In genomic region chr12:76757694-76758093, GRCh38 we compare ENCODE assay signal across 16 cellular contexts. TPM values are rescaled to one million over a fixed set of nuclear protein-coding genes. Genes with fewer than 3 reads are reported as not detected.
DNase-seq lines count a peak whose midpoint lies in the region; ATAC-seq and TF ChIP-seq lines count a peak whose summit lies in the region.
"Had no signal": no experiment of that assay in that cellular context is flagged by ENCODE, and none has a peak within 500 bp of the region (broad histone marks: within the 10 kb centered on the region; RNA-seq: fewer than 3 reads in every experiment).

No MANE protein-coding gene starts in this region.

- H3K4me3 Mint-ChIP-seq in WTC11: no peak overlapping the region
- H3K4me3 Mint-ChIP-seq: CD4-positive, alpha-beta memory T cell; GM23338 had no signal

- POLR2A ChIA-PET in WTC11 (lab: Charles Lee): no interaction called here

- H3K27ac Mint-ChIP-seq in WTC11: no peak overlapping the region
- H3K27ac Mint-ChIP-seq: GM23338 had no signal

- H3K9me3 Mint-ChIP-seq in WTC11: peaks cover 4% of the 10 kb centered on the region; the same call in 1 of the 2 replicates
- H3K9me3 Mint-ChIP-seq: CD4-positive, alpha-beta memory T cell; GM23338 had no signal

- H3K4me1 Mint-ChIP-seq in WTC11: peaks cover 21% of the 10 kb centered on the region

- no peak for ATAC-seq in WTC11
- no peak for ATAC-seq in HG02973 (IDR thresholded peaks at IDR 0.05; ENCODE audit: unreplicated experiment)
- ATAC-seq: GM23338, Right ventricle myocardium inferior, SK-N-SH treated with all-trans-retinoic acid at 6 μM for 48 hours had no signal

- CTCF ChIA-PET in WTC11 (lab: Charles Lee): no interaction called here

- H3K27me3 Mint-ChIP-seq in WTC11 (ENCODE audit: low read depth): no peaks in the 10 kb centered on the region
- H3K27me3 Mint-ChIP-seq: CD4-positive, alpha-beta memory T cell had no signal

- TF ChIP-seq CTCF in epithelial cell of esophagus (IDR thresholded peaks at IDR 0.05; ENCODE audit: insufficient read depth, low read depth, low read length, missing control alignments) (no peak), WTC11 (IDR thresholded peaks at IDR 0.05) (no peak)

- no peaks in the 10 kb centered on the region for H3K36me3 Mint-ChIP-seq in WTC11
- H3K36me3 Mint-ChIP-seq: CD4-positive, alpha-beta memory T cell had no signal

- H3K4me3 ChIP-seq in epithelial cell of esophagus (ENCODE audit: low read length): no peak overlapping the region
- H3K4me3 ChIP-seq: GM23338 had no signal

- DNase-seq in EL: peak; percentile 29
- peak; percentile 43 for DNase-seq in LHCN-M2 (ENCODE audit: low read depth)
- peak; percentile 9 for DNase-seq in epithelial cell of esophagus (ENCODE audit: low read depth)
- DNase-seq in kidney tubule cell (ENCODE audit: low spot score): peak; percentile 68
- DNase-seq in WTC11 (ENCODE audit: low spot score): no peak
- DNase-seq in SK-N-DZ (ENCODE audit: low spot score): no peak
- DNase-seq in SIG-M5 treated with dmso at 0.1 percent for 504 hours (lab: John Stamatoyannopoulos, UW; ENCODE audit: unreplicated experiment): no peak
- DNase-seq: BE2C; CD4-positive, alpha-beta memory T cell; DMS79 treated with DMSO at 0.1 percent for 48 hours; NCI-H1092 treated with DMSO at 0.1 percent for 48 hours; NCI-H1694 treated with DMSO at 0.1 percent for 48 hours had no signal

TF ChIP-seq in WTC11, 78 proteins besides CTCF, POLR2A, EP300 and RAD21:
- no peak for TF ChIP-seq SMAD3 (CRISPR knock-in tag; IDR thresholded peaks at IDR 0.05; ENCODE audit: borderline replicate concordance)
- TF ChIP-seq, protein P1, sequence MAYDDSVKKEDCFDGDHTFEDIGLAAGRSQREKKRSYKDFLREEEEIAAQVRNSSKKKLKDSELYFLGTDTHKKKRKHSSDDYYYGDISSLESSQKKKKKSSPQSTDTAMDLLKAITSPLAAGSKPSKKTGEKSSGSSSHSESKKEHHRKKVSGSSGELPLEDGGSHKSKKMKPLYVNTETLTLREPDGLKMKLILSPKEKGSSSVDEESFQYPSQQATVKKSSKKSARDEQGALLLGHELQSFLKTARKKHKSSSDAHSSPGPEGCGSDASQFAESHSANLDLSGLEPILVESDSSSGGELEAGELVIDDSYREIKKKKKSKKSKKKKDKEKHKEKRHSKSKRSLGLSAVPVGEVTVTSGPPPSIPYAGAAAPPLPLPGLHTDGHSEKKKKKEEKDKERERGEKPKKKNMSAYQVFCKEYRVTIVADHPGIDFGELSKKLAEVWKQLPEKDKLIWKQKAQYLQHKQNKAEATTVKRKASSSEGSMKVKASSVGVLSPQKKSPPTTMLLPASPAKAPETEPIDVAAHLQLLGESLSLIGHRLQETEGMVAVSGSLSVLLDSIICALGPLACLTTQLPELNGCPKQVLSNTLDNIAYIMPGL (CRISPR knock-in tag; IDR thresholded peaks at IDR 0.05): no peak
- no peak for TF ChIP-seq ZNF232 (CRISPR knock-in tag; IDR thresholded peaks at IDR 0.05)
- no peak for TF ChIP-seq ARID4B (CRISPR knock-in tag; IDR thresholded peaks at IDR 0.05; ENCODE audit: borderline replicate concordance)

RNA-seq across cellular contexts. Expression of gene ZDHHC17, which starts 6.2 kb away (rescaled TPM):
- total RNA-seq in LHCN-M2 (2014; rRNA removed) (18.1 and 23.9 TPM in 2 replicates), WTC11 (2021) (30.7 to 36.9 TPM (median 30.7 TPM) in 3 replicates)
- 6.7 TPM for polyA plus RNA-seq in LHCN-M2 (2012)
- polyA plus RNA-seq in SK-N-DZ (2014; cell fraction: cytosol; rRNA removed): 39.2 and 63.5 TPM in 2 replicates
- polyA plus RNA-seq in SK-N-DZ (2014; cell fraction: nucleus; rRNA removed): 109 and 145 TPM in 2 replicates

Comparison
In these comparisons a context has a peak if more than half of its experiments do, and no peak if none do; other contexts are left out.
1. DNase-seq: peak in EL (single experiment), LHCN-M2 (single experiment), epithelial cell of esophagus (single experiment) and kidney tubule cell (single experiment); none in WTC11 (single experiment), SK-N-DZ (single experiment) and SIG-M5 treated with dmso at 0.1 percent for 504 hours (single experiment).